12 cellular contexts compared by ENCODE assay signal in the genomic region with DNA sequence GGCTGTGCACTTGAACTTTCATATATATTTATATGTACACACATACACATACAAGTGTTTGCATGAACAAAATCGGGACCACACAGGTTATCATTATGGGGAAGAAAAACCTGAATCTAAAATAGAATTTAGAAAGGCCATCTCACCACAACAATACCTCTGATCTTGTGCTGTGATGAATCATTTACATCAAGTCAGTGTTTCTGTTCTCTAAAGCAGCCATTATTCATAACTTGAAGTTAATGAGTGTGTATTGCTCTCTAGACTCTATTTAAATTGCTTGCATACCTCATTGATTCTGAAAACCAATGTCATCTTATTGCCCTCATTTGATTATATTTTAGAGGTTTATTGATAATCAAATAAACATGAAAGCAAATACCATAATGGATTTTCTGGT.
DNase-seq lines count a peak whose midpoint lies in the region; ATAC-seq and TF ChIP-seq lines count a peak whose summit lies in the region.
"Had no signal": no experiment of that assay in that cellular context is flagged by ENCODE, and none has a peak within 500 bp of the region (broad histone marks: within the 10 kb centered on the region; RNA-seq: fewer than 3 reads in every experiment).

No MANE protein-coding gene starts in this region.

- H3K4me2 ChIP-seq in trophoblast cell (ENCODE audit: low read length) = no peak overlapping the region

- H3K9ac ChIP-seq in trophoblast cell (ENCODE audit: low read length) = no peak overlapping the region

- no peaks in the 10 kb centered on the region for H3K27me3 Mint-ChIP-seq in activated T-helper 2 cell treated with anti-CD3 and anti-CD28 coated beads, Interferon-gamma antibody, Interleukin-2, Interleukin-4, amounts not matched to agents 10 μg/mL and 5 μg/mL and 100 μg/mL, durations not matched to agents 14 hours and 24 hours and 36 hours (ENCODE audit: low read depth)
- H3K27me3 Mint-ChIP-seq: naive thymus-derived CD8-positive, alpha-beta T cell had no signal

- H3K4me1 Mint-ChIP-seq in activated T-helper 2 cell treated with anti-CD3 and anti-CD28 coated beads, Interferon-gamma antibody, Interleukin-2, Interleukin-4, amounts not matched to agents 10 μg/mL and 5 μg/mL and 100 μg/mL, durations not matched to agents 14 hours and 24 hours and 36 hours (ENCODE audit: low read depth) = peaks cover 44% of the 10 kb centered on the region

- DNase-seq in GM20000 (ENCODE audit: low spot score) (peak; percentile 68), trophoblast cell (no peak), NCI-H526 treated with DMSO at 0.1 percent for 48 hours (lab: John Stamatoyannopoulos, UW) (no peak), left cardiac atrium (no peak)
- DNase-seq in activated T-helper 2 cell treated with anti-CD3 and anti-CD28 coated beads, Interferon-gamma antibody, Interleukin-2, Interleukin-4, amounts not matched to agents 10 μg/mL and 5 μg/mL and 100 μg/mL, durations not matched to agents 14 hours and 24 hours and 36 hours (ENCODE audit: low spot score) = no peak
- DNase-seq in stimulated activated CD4-positive, alpha-beta T cell treated with anti-CD3 and anti-CD28 coated beads, Interleukin-2, amount 100 ng/mL, for 48 hours = no peak
- DNase-seq: H7; naive thymus-derived CD8-positive, alpha-beta T cell; substantia nigra had no signal

- no peaks in the 10 kb centered on the region for H3K27me3 ChIP-seq in trophoblast cell (ENCODE audit: insufficient read depth, low read length)

- peak; percentile 89 for ATAC-seq in GM18520 (IDR thresholded peaks at IDR 0.05; ENCODE audit: unreplicated experiment)
- ATAC-seq in HG03039 (IDR thresholded peaks at IDR 0.05; ENCODE audit: unreplicated experiment) = peak; percentile 70
- ATAC-seq in left cardiac atrium = no peak
- ATAC-seq: naive thymus-derived CD8-positive, alpha-beta T cell had no signal

- H3K23ac ChIP-seq in trophoblast cell (ENCODE audit: low read length) = no peak overlapping the region

- H4K12ac ChIP-seq in trophoblast cell (ENCODE audit: low read depth, low read length) = no peak overlapping the region

- H3K36me3 ChIP-seq in trophoblast cell (ENCODE audit: control insufficient read depth in 1 of 2, insufficient read depth in 2 of 2, low read length in 2 of 2) = peaks cover 26 to 48% of the 10 kb centered on the region in 2 experiments

- no peak overlapping the region for H3K27ac ChIP-seq in trophoblast cell (ENCODE audit: low read depth, low read length)
- H3K27ac ChIP-seq: VCaP had no signal

- no peaks in the 10 kb centered on the region for H3K9me3 Mint-ChIP-seq in activated T-helper 2 cell treated with anti-CD3 and anti-CD28 coated beads, Interferon-gamma antibody, Interleukin-2, Interleukin-4, amounts not matched to agents 10 μg/mL and 5 μg/mL and 100 μg/mL, durations not matched to agents 14 hours and 24 hours and 36 hours
- H3K9me3 Mint-ChIP-seq: naive thymus-derived CD8-positive, alpha-beta T cell had no signal

- peak overlapping the region; percentile 5 for H3K4me3 Mint-ChIP-seq in activated T-helper 2 cell treated with anti-CD3 and anti-CD28 coated beads, Interferon-gamma antibody, Interleukin-2, Interleukin-4, amounts not matched to agents 10 μg/mL and 5 μg/mL and 100 μg/mL, durations not matched to agents 14 hours and 24 hours and 36 hours (ENCODE audit: low read depth)
- H3K4me3 Mint-ChIP-seq: naive thymus-derived CD8-positive, alpha-beta T cell had no signal

- H2BK5ac ChIP-seq in trophoblast cell (ENCODE audit: low read depth, low read length, poor library complexity) = no peak overlapping the region

- H3K79me1 ChIP-seq in trophoblast cell (ENCODE audit: low read length) = no peaks in the 10 kb centered on the region

- H2AFZ ChIP-seq in trophoblast cell (ENCODE audit: insufficient read depth, low read length, poor library complexity) = no peak overlapping the region

- H3K27ac Mint-ChIP-seq in activated T-helper 2 cell treated with anti-CD3 and anti-CD28 coated beads, Interferon-gamma antibody, Interleukin-2, Interleukin-4, amounts not matched to agents 10 μg/mL and 5 μg/mL and 100 μg/mL, durations not matched to agents 14 hours and 24 hours and 36 hours = peak overlapping the region; percentile 71
- H3K27ac Mint-ChIP-seq: naive thymus-derived CD8-positive, alpha-beta T cell had no signal

- no peak overlapping the region for H3K14ac ChIP-seq in trophoblast cell (ENCODE audit: low read length)

- H3K9me3 ChIP-seq in trophoblast cell (ENCODE audit: insufficient read depth, low read depth, low read length) = no peaks in the 10 kb centered on the region

- H3K4ac ChIP-seq in trophoblast cell (ENCODE audit: low read depth, low read length) = no peak overlapping the region

- H3K4me1 ChIP-seq in trophoblast cell (ENCODE audit: control insufficient read depth in 1 of 2, insufficient read depth in 2 of 2, low read length in 2 of 2) = no peaks in the 10 kb centered on the region

- TF ChIP-seq CTCF in GM20000 (IDR thresholded peaks at IDR 0.05; ENCODE audit: extremely low read depth, missing control alignments) = no peak

- intact Hi-C loops in activated T-helper 2 cell treated with anti-CD3 and anti-CD28 coated beads, Interferon-gamma antibody, Interleukin-2, Interleukin-4, amounts not matched to agents 10 μg/mL and 5 μg/mL and 100 μg/mL, durations not matched to agents 14 hours and 24 hours and 36 hours (cut with micrococcal nuclease) = loop anchor here (1.0 to 5.0 kb wide), 6 partner anchors 10 to 105 kb away; partner anchors contain the start of gene TMEM156
- intact Hi-C loops in left cardiac atrium (cut with DNase I) = no loop called here

- H3K36me3 Mint-ChIP-seq in activated T-helper 2 cell treated with anti-CD3 and anti-CD28 coated beads, Interferon-gamma antibody, Interleukin-2, Interleukin-4, amounts not matched to agents 10 μg/mL and 5 μg/mL and 100 μg/mL, durations not matched to agents 14 hours and 24 hours and 36 hours (ENCODE audit: low read depth) = peaks cover 3% of the 10 kb centered on the region
- H3K36me3 Mint-ChIP-seq: naive thymus-derived CD8-positive, alpha-beta T cell had no signal

- H2AK5ac ChIP-seq in trophoblast cell (ENCODE audit: low read length) = no peak overlapping the region

- H4K8ac ChIP-seq in trophoblast cell (ENCODE audit: low read depth, low read length) = no peak overlapping the region

- H2BK12ac ChIP-seq in trophoblast cell (ENCODE audit: low read length) = no peak overlapping the region

- H3K4me3 ChIP-seq in trophoblast cell (ENCODE audit: low read depth, low read length) = no peak overlapping the region

- no CpG with 5 or more reads among the region's 1 CpG for WGBS in trophoblast cell (ENCODE audit: extremely low coverage, insufficient coverage, insufficient read length)

- no peak overlapping the region for H2BK120ac ChIP-seq in trophoblast cell (ENCODE audit: insufficient read depth, low read length, poor library complexity)

- no peak overlapping the region for H4K91ac ChIP-seq in trophoblast cell (ENCODE audit: low read depth, low read length)

- no peak overlapping the region for H3K18ac ChIP-seq in trophoblast cell (ENCODE audit: low read length)

- H3K79me2 ChIP-seq in trophoblast cell (ENCODE audit: control insufficient read depth, insufficient read depth, low read length, poor library complexity) = no peaks in the 10 kb centered on the region

Comparison
In these comparisons a context has a peak if more than half of its experiments do, and no peak if none do; other contexts are left out.
1. ATAC-seq: peak in GM18520 (single experiment) and HG03039 (single experiment); none in left cardiac atrium (0 of 2).